Comparison of ENCODE assay signal across 16 cellular contexts in genomic region chr9:114719290-114719689, GRCh38. TPM values are rescaled to one million over a fixed set of nuclear protein-coding genes. Genes with fewer than 3 reads are reported as not detected.
DNase-seq lines count a peak whose midpoint lies in the region; ATAC-seq and TF ChIP-seq lines count a peak whose summit lies in the region.
"Had no signal": no experiment of that assay in that cellular context is flagged by ENCODE, and none has a peak within 500 bp of the region (broad histone marks: within the 10 kb centered on the region; RNA-seq: fewer than 3 reads in every experiment).

No MANE protein-coding gene starts in this region.

- peaks cover 48% of the 10 kb centered on the region for H3K36me3 Mint-ChIP-seq in activated CD8-positive, alpha-beta memory T cell treated with anti-CD3 and anti-CD28 coated beads, Interleukin-2, amount 10 ng/mL, durations not matched to agents 7 days and 5 days
- peaks cover 6% of the 10 kb centered on the region for H3K36me3 Mint-ChIP-seq in activated T-helper 17 cell treated with anti-CD3 and anti-CD28 coated beads, Interleukin-2, amount 50 U/mL, for 72 hours (ENCODE audit: low read depth)
- H3K36me3 Mint-ChIP-seq: IgD-negative memory B cell had no signal

- CTCF ChIA-PET in activated CD8-positive, alpha-beta memory T cell treated with anti-CD3 and anti-CD28 coated beads, Interleukin-2, amount 10 ng/mL, durations not matched to agents 7 days and 5 days (lab: Charles Lee) = interaction anchor here (0.7 to 5.4 kb wide), 9 partner anchors 9 to 206 kb away, joined by 3 to 55 read pairs (median 6); partner anchors contain the start of gene TEX48
- CTCF ChIA-PET in HEK293T (lab: Yijun Ruan, JAX) = no interaction called here

- POLR2A ChIA-PET in HEK293T (lab: Yijun Ruan, JAX) = no interaction called here

- no peaks in the 10 kb centered on the region for H3K36me3 ChIP-seq in lower lobe of right lung
- H3K36me3 ChIP-seq: left lung, pancreas, upper lobe of right lung had no signal

- peak overlapping the region; percentile 94 for H3K27ac Mint-ChIP-seq in activated CD8-positive, alpha-beta memory T cell treated with anti-CD3 and anti-CD28 coated beads, Interleukin-2, amount 10 ng/mL, durations not matched to agents 7 days and 5 days
- peak overlapping the region; percentile 98 for H3K27ac Mint-ChIP-seq in activated T-helper 17 cell treated with anti-CD3 and anti-CD28 coated beads, Interleukin-2, amount 50 U/mL, for 72 hours
- H3K27ac Mint-ChIP-seq: IgD-negative memory B cell had no signal

- H3K27me3 Mint-ChIP-seq in activated CD8-positive, alpha-beta memory T cell treated with anti-CD3 and anti-CD28 coated beads, Interleukin-2, amount 10 ng/mL, durations not matched to agents 7 days and 5 days = peaks cover 8% of the 10 kb centered on the region
- H3K27me3 Mint-ChIP-seq in activated T-helper 17 cell treated with anti-CD3 and anti-CD28 coated beads, Interleukin-2, amount 50 U/mL, for 72 hours = no peaks in the 10 kb centered on the region

- intact Hi-C loops in lower lobe of right lung (cut with DNase I) = no loop called here

- no peak overlapping the region for H3K4me3 ChIP-seq in lower lobe of right lung
- H3K4me3 ChIP-seq: dorsolateral prefrontal cortex, left lung, pancreas, upper lobe of right lung had no signal

- peaks cover 6% of the 10 kb centered on the region for H3K27me3 ChIP-seq in lower lobe of right lung (ENCODE audit: low read depth)
- H3K27me3 ChIP-seq: pancreas, upper lobe of right lung had no signal

- no peak overlapping the region for H3K27ac ChIP-seq in lower lobe of right lung
- H3K27ac ChIP-seq: dorsolateral prefrontal cortex, left lung, pancreas, upper lobe of right lung had no signal

- peaks cover 63% of the 10 kb centered on the region for H3K4me1 Mint-ChIP-seq in activated CD8-positive, alpha-beta memory T cell treated with anti-CD3 and anti-CD28 coated beads, Interleukin-2, amount 10 ng/mL, durations not matched to agents 7 days and 5 days
- H3K4me1 Mint-ChIP-seq in activated T-helper 17 cell treated with anti-CD3 and anti-CD28 coated beads, Interleukin-2, amount 50 U/mL, for 72 hours = peaks cover 35% of the 10 kb centered on the region

- peaks cover 7% of the 10 kb centered on the region for H3K9me3 Mint-ChIP-seq in activated CD8-positive, alpha-beta memory T cell treated with anti-CD3 and anti-CD28 coated beads, Interleukin-2, amount 10 ng/mL, durations not matched to agents 7 days and 5 days (ENCODE audit: low read depth)
- peaks cover 4% of the 10 kb centered on the region for H3K9me3 Mint-ChIP-seq in activated T-helper 17 cell treated with anti-CD3 and anti-CD28 coated beads, Interleukin-2, amount 50 U/mL, for 72 hours

- H3K4me1 ChIP-seq in lower lobe of right lung = no peaks in the 10 kb centered on the region
- H3K4me1 ChIP-seq: left lung, pancreas, upper lobe of right lung had no signal

- no peak for ATAC-seq in activated CD8-positive, alpha-beta memory T cell treated with anti-CD3 and anti-CD28 coated beads, Interleukin-2, amount 10 ng/mL, durations not matched to agents 7 days and 5 days
- ATAC-seq in activated T-helper 17 cell treated with anti-CD3 and anti-CD28 coated beads, Interleukin-2, amount 50 U/mL, for 72 hours (replicated peaks) = peak; percentile 8
- ATAC-seq in lower lobe of right lung = no peak
- ATAC-seq: Right ventricle myocardium inferior had no signal

- peak overlapping the region; percentile 50 for H3K4me3 Mint-ChIP-seq in activated CD8-positive, alpha-beta memory T cell treated with anti-CD3 and anti-CD28 coated beads, Interleukin-2, amount 10 ng/mL, durations not matched to agents 7 days and 5 days
- H3K4me3 Mint-ChIP-seq in activated T-helper 17 cell treated with anti-CD3 and anti-CD28 coated beads, Interleukin-2, amount 50 U/mL, for 72 hours = peak overlapping the region; percentile 66

- TF ChIP-seq CTCF in lower lobe of right lung (IDR thresholded peaks at IDR 0.05) = no peak

- DNase-seq in activated CD8-positive, alpha-beta memory T cell treated with anti-CD3 and anti-CD28 coated beads, Interleukin-2, amount 10 ng/mL, durations not matched to agents 7 days and 5 days = peak; percentile 50
- DNase-seq in activated CD8-positive, alpha-beta memory T cell treated with anti-CD3 and anti-CD28 coated beads, Interleukin-2, amount 50 U/mL, for 4 hours = no peak
- DNase-seq in NCI-H345 treated with DMSO at 0.1 percent for 48 hours (lab: John Stamatoyannopoulos, UW; ENCODE audit: unreplicated experiment) (peak; percentile 89), renal cortical epithelial cell (ENCODE audit: low read depth) (peak; percentile 77), epidermal melanocyte (ENCODE audit: insufficient read length, low spot score) (no peak), HEK293T (ENCODE audit: extremely low spot score) (no peak), lower lobe of right lung (no peak)
- DNase-seq: dorsolateral prefrontal cortex, left lung, pancreas, upper lobe of right lung had no signal

- no peaks in the 10 kb centered on the region for H3K9me3 ChIP-seq in lower lobe of right lung
- H3K9me3 ChIP-seq: left lung, pancreas, upper lobe of right lung had no signal

TF ChIP-seq in HEK293T, 16 proteins besides CTCF, POLR2A, EP300 and RAD21:
- no peak for TF ChIP-seq ARNT (IDR thresholded peaks at IDR 0.05)
- TF ChIP-seq HDGF (IDR thresholded peaks at IDR 0.05; ENCODE audit: borderline replicate concordance) = no peak
- no peak for TF ChIP-seq PKNOX1 (IDR thresholded peaks at IDR 0.05)
- TF ChIP-seq SUZ12 (IDR thresholded peaks at IDR 0.05) = no peak
- no peak for TF ChIP-seq FOXK2 (IDR thresholded peaks at IDR 0.05)
- TF ChIP-seq ZNF384 (IDR thresholded peaks at IDR 0.05) = no peak
- no peak for TF ChIP-seq BHLHE40 (IDR thresholded peaks at IDR 0.05; ENCODE audit: borderline replicate concordance)
- no peak for TF ChIP-seq CTBP1 (IDR thresholded peaks at IDR 0.05; ENCODE audit: borderline replicate concordance)
- TF ChIP-seq LEF1 (IDR thresholded peaks at IDR 0.05; ENCODE audit: borderline replicate concordance) = no peak
- no peak for TF ChIP-seq FOXA1 (IDR thresholded peaks at IDR 0.05)
- TF ChIP-seq L3MBTL2 (conservative IDR thresholded peaks at IDR 0.05) = no peak
- TF ChIP-seq ELF4 (IDR thresholded peaks at IDR 0.05) = no peak
- no peak for TF ChIP-seq TARDBP (IDR thresholded peaks at IDR 0.05)
- no peak for TF ChIP-seq FOXM1 (IDR thresholded peaks at IDR 0.05; ENCODE audit: borderline replicate concordance)
- no peak for TF ChIP-seq SP1 (IDR thresholded peaks at IDR 0.05)
- no peak for TF ChIP-seq NFRKB (IDR thresholded peaks at IDR 0.05)

RNA-seq across cellular contexts. Expression of gene TEX48, which starts 37.3 kb away (rescaled TPM):
- total RNA-seq in activated CD8-positive, alpha-beta memory T cell treated with anti-CD3 and anti-CD28 coated beads, Interleukin-2, amount 10 ng/mL, durations not matched to agents 7 days and 5 days = 1 to 10 TPM in 1 of 2 experiments, under 1 TPM in 1; 0.73 to 1.6 TPM
- total RNA-seq in activated T-helper 17 cell treated with anti-CD3 and anti-CD28 coated beads, Interleukin-2, amount 50 U/mL, for 72 hours = under 1 TPM; 0.42 to 0.67 TPM
- total RNA-seq in renal cortical epithelial cell (not detected in 2 replicates), lower lobe of right lung (not detected)
- total RNA-seq: Calu3, dorsolateral prefrontal cortex, left lung, pancreas, Right ventricle myocardium inferior, skeletal muscle tissue, upper lobe of right lung had no signal

Comparison
In these comparisons a context has a peak if more than half of its experiments do, and no peak if none do; other contexts are left out.
1. DNase-seq: peak in activated CD8-positive, alpha-beta memory T cell treated with anti-CD3 and anti-CD28 coated beads, Interleukin-2, amount 10 ng/mL, durations not matched to agents 7 days and 5 days (single experiment), NCI-H345 treated with DMSO at 0.1 percent for 48 hours (single experiment) and renal cortical epithelial cell (single experiment); none in activated CD8-positive, alpha-beta memory T cell treated with anti-CD3 and anti-CD28 coated beads, Interleukin-2, amount 50 U/mL, for 4 hours (single experiment), epidermal melanocyte (single experiment), HEK293T (single experiment) and lower lobe of right lung (single experiment).